ENCODE assay signal across 8 cellular contexts in genomic region chr11:57762235-57762866, GRCh38. TPM values are rescaled to one million over a fixed set of nuclear protein-coding genes. Genes with fewer than 3 reads are reported as not detected.
DNase-seq lines count a peak whose midpoint lies in the region; ATAC-seq, FAIRE-seq and TF ChIP-seq lines count a peak whose summit lies in the region.

No MANE protein-coding gene starts in this region.

- H4K20me1 ChIP-seq in endothelial cell of umbilical vein (replicated peaks; ENCODE audit: control insufficient read depth, extremely low read depth, insufficient read depth, low read length) = peaks cover 9% of the 10 kb centered on the region

- peak overlapping the region; percentile 95 for H3K4me3 Mint-ChIP-seq in neural crest cell

- peak overlapping the region; percentile 67 for H3K27ac Mint-ChIP-seq in neural crest cell (ENCODE audit: unreplicated experiment)

- dilution Hi-C loops in endothelial cell of umbilical vein (cut with MboI; ENCODE audit: extremely low pct_ligation_motif_present, low sequenced_read_pairs) = no loop called here

- intact Hi-C loops in endothelial cell of umbilical vein (cut with micrococcal nuclease) = loop anchor here (2.0 to 5.0 kb wide), 2 partner anchors 22 to 240 kb away; partner anchors contain the start of gene SELENOH

- H2AFZ ChIP-seq in endothelial cell of umbilical vein (ENCODE audit: low read depth, low read length) = no peak overlapping the region

- BruUV-seq in endothelial cell of umbilical vein (replicated peaks; lab: Mats Ljungman, UMichigan) = TSS peak; percentile 63

- no peaks in the 10 kb centered on the region for H3K9me1 ChIP-seq in endothelial cell of umbilical vein (replicated peaks; ENCODE audit: control insufficient read depth, extremely low read depth, insufficient read depth, low read length)

- H3K9ac ChIP-seq in endothelial cell of umbilical vein (replicated peaks; ENCODE audit: extremely low read depth, insufficient read depth, low read length) = peak overlapping the region; percentile 96

- FAIRE-seq in endothelial cell of umbilical vein (lab: Jason Lieb, UNC) = peak; percentile 15

- peaks cover 40% of the 10 kb centered on the region for H3K4me1 Mint-ChIP-seq in neural crest cell

- no peaks in the 10 kb centered on the region for H3K9me3 Mint-ChIP-seq in neural crest cell

- H3K27me3 Mint-ChIP-seq in neural crest cell (ENCODE audit: low read depth) = no peaks in the 10 kb centered on the region

- H3K4me1 ChIP-seq in endothelial cell of umbilical vein (ENCODE audit: control insufficient read depth, extremely low read depth, insufficient read depth, low read length) = peaks cover 26% of the 10 kb centered on the region

- no peaks in the 10 kb centered on the region for H3K36me3 ChIP-seq in endothelial cell of umbilical vein (ENCODE audit: control insufficient read depth in 2 of 2, extremely low read depth in 1 of 2, insufficient read depth in 2 of 2, low read length in 2 of 2)

- peak overlapping the region; percentile 68 to 98 (median 83) for H3K4me3 ChIP-seq in endothelial cell of umbilical vein (replicated peaks in 1 of 3; ENCODE audit: insufficient read depth in 1 of 3, low read depth in 1 of 3, low read length in 3 of 3)

- TF ChIP-seq CTCF in C4-2B (conservative IDR thresholded peaks at IDR 0.05) = no peak
- no peak for TF ChIP-seq CTCF in endothelial cell of umbilical vein (IDR thresholded peaks at IDR 0.05; ENCODE audit: extremely low read depth in 1 of 2, insufficient read depth in 1 of 2, low read depth in 1 of 2, low read length in 2 of 2)
- no peak for TF ChIP-seq CTCF in neural crest cell (conservative IDR thresholded peaks at IDR 0.05)

- CTCF ChIA-PET in endothelial cell of umbilical vein (lab: Charles Lee) = interaction anchor here (0.8 to 13.5 kb wide), 7 partner anchors 9 to 524 kb away, joined by 3 to 375 read pairs (median 9); partner anchors contain the start of gene BTBD18

- no peak for ATAC-seq in GM18909 (IDR thresholded peaks at IDR 0.05; ENCODE audit: poor library complexity, unreplicated experiment)

- H3K79me2 ChIP-seq in endothelial cell of umbilical vein (ENCODE audit: control insufficient read depth, insufficient read depth, low read length) = peaks cover 57% of the 10 kb centered on the region

- DNase-seq in NCI-H69 (lab: John Stamatoyannopoulos, UW) = peak; percentile 69
- DNase-seq in endothelial cell of umbilical vein (ENCODE audit: low read depth, low spot score) = no peak
- DNase-seq in neural crest cell (ENCODE audit: low read depth, low spot score) = no peak
- no peak for DNase-seq in GM19240 (ENCODE audit: insufficient read length, low spot score)
- DNase-seq in NCI-H2081 treated with DMSO at 0.1 percent for 48 hours (lab: John Stamatoyannopoulos, UW) = no peak
- no peak for DNase-seq in germinal center (ENCODE audit: low spot score)

- H3K4me2 ChIP-seq in endothelial cell of umbilical vein (ENCODE audit: insufficient read depth, low read length) = peak overlapping the region; percentile 100

- POLR2A ChIA-PET in endothelial cell of umbilical vein (lab: Charles Lee) = interaction anchor here (0.6 to 5.7 kb wide), 6 partner anchors 10 to 71 kb away, joined by 3 to 39 read pairs (median 7); no protein-coding TSS in a partner anchor

- H3K27ac ChIP-seq in C4-2B = peak overlapping the region; percentile 54; the same call in 1 of the 2 replicates
- peak overlapping the region; percentile 89 for H3K27ac ChIP-seq in endothelial cell of umbilical vein (ENCODE audit: insufficient read depth, low read depth, low read length)

- H3K9me3 ChIP-seq in endothelial cell of umbilical vein (replicated peaks; ENCODE audit: control insufficient read depth, insufficient read depth, low read length) = no peaks in the 10 kb centered on the region

- H3K36me3 Mint-ChIP-seq in neural crest cell (ENCODE audit: low read depth) = peaks cover 7% of the 10 kb centered on the region

- H3K27me3 ChIP-seq in endothelial cell of umbilical vein (ENCODE audit: control insufficient read depth in 2 of 2, insufficient read depth in 2 of 2, low read length in 2 of 2) = no peaks in the 10 kb centered on the region

- no peak for TF ChIP-seq POLR2A in endothelial cell of umbilical vein (IDR thresholded peaks at IDR 0.05; ENCODE audit: low read depth, low read length)

TF ChIP-seq in endothelial cell of umbilical vein, 7 proteins besides CTCF, POLR2A, EP300 and RAD21:
- TF ChIP-seq EZH2 (IDR thresholded peaks at IDR 0.05; ENCODE audit: borderline replicate concordance, low read depth, low read length, severe bottlenecking) (no peak), MAX (IDR thresholded peaks at IDR 0.05; ENCODE audit: insufficient read depth, insufficient read length) (no peak), FOS (IDR thresholded peaks at IDR 0.05; ENCODE audit: borderline replicate concordance, insufficient read depth, low read length) (no peak), JUN (IDR thresholded peaks at IDR 0.05; ENCODE audit: borderline replicate concordance, insufficient read depth, insufficient read length, low read depth) (no peak), GATA2 (IDR thresholded peaks at IDR 0.05; ENCODE audit: insufficient read depth, insufficient read length, low read depth, low read length) (no peak), POLR2AphosphoS5 (IDR thresholded peaks at IDR 0.05; ENCODE audit: insufficient read depth, low read depth, low read length) (no peak), MYC (IDR thresholded peaks at IDR 0.05; ENCODE audit: low read depth, low read length) (no peak)

RNA-seq across cellular contexts. Expression of gene CTNND1, which starts 0.7 kb away (rescaled TPM):
- total RNA-seq in endothelial cell of umbilical vein (268 and 285 TPM in 2 replicates), neural crest cell (144 TPM in 2 replicates)
- polyA plus RNA-seq in endothelial cell of umbilical vein = 132 and 152 TPM in 2 replicates
- 127 TPM in 2 replicates for polyA plus RNA-seq in endothelial cell of umbilical vein (2011; cell fraction: cytosol; rRNA removed)
- polyA plus RNA-seq in endothelial cell of umbilical vein (2011; cell fraction: nucleus; rRNA removed) = 222 and 251 TPM in 2 replicates
- 181 and 184 TPM in 2 replicates for polyA plus RNA-seq in endothelial cell of umbilical vein (2012)
- polyA minus RNA-seq in endothelial cell of umbilical vein = 814 and 870 TPM in 2 replicates
- polyA minus RNA-seq in endothelial cell of umbilical vein (2011; cell fraction: cytosol; rRNA and poly(A)+ RNA removed) = 56.8 TPM
- polyA minus RNA-seq in endothelial cell of umbilical vein (2011; cell fraction: nucleus; rRNA and poly(A)+ RNA removed) = 301 and 360 TPM in 2 replicates

RNA-seq across cellular contexts. Expression of gene BTBD18, which starts 10.7 kb away (rescaled TPM):
- total RNA-seq in endothelial cell of umbilical vein = not detected in 2 replicates
- polyA plus RNA-seq in endothelial cell of umbilical vein = not detected in 2 replicates
- not detected in 2 replicates for polyA plus RNA-seq in endothelial cell of umbilical vein (2011; cell fraction: cytosol; rRNA removed)
- polyA plus RNA-seq in endothelial cell of umbilical vein (2011; cell fraction: nucleus; rRNA removed) = not detected in 2 replicates
- polyA plus RNA-seq in endothelial cell of umbilical vein (2012) = 0.07 TPM in 1 of 2 replicates, not detected in the other
- not detected in 2 replicates for polyA minus RNA-seq in endothelial cell of umbilical vein
- polyA minus RNA-seq in endothelial cell of umbilical vein (2011; cell fraction: cytosol; rRNA and poly(A)+ RNA removed) = not detected
- not detected in 2 replicates for polyA minus RNA-seq in endothelial cell of umbilical vein (2011; cell fraction: nucleus; rRNA and poly(A)+ RNA removed)
- not detected in 2 replicates for total RNA-seq in neural crest cell

RNA-seq across cellular contexts. Expression of gene SELENOH, which starts 21.1 kb away (rescaled TPM):
- 161 and 167 TPM in 2 replicates for total RNA-seq in endothelial cell of umbilical vein
- polyA plus RNA-seq in endothelial cell of umbilical vein = 218 and 247 TPM in 2 replicates
- polyA plus RNA-seq in endothelial cell of umbilical vein (2011; cell fraction: cytosol; rRNA removed) = 118 and 162 TPM in 2 replicates
- polyA plus RNA-seq in endothelial cell of umbilical vein (2011; cell fraction: nucleus; rRNA removed) = 66.1 and 97.0 TPM in 2 replicates
- 120 and 149 TPM in 2 replicates for polyA plus RNA-seq in endothelial cell of umbilical vein (2012)
- polyA minus RNA-seq in endothelial cell of umbilical vein = 21.4 and 25.1 TPM in 2 replicates
- 41.6 TPM for polyA minus RNA-seq in endothelial cell of umbilical vein (2011; cell fraction: cytosol; rRNA and poly(A)+ RNA removed)
- polyA minus RNA-seq in endothelial cell of umbilical vein (2011; cell fraction: nucleus; rRNA and poly(A)+ RNA removed) = 26.5 and 33.3 TPM in 2 replicates
- 208 and 212 TPM in 2 replicates for total RNA-seq in neural crest cell

RNA-seq across cellular contexts. Expression of gene TMX2, which starts 50.0 kb away (rescaled TPM):
- 66.3 and 67.7 TPM in 2 replicates for total RNA-seq in endothelial cell of umbilical vein
- polyA plus RNA-seq in endothelial cell of umbilical vein = 52.7 and 55.9 TPM in 2 replicates
- polyA plus RNA-seq in endothelial cell of umbilical vein (2011; cell fraction: cytosol; rRNA removed) = 56.8 and 63.8 TPM in 2 replicates
- 78.1 and 79.1 TPM in 2 replicates for polyA plus RNA-seq in endothelial cell of umbilical vein (2011; cell fraction: nucleus; rRNA removed)
- polyA plus RNA-seq in endothelial cell of umbilical vein (2012) = 69.7 and 95.0 TPM in 2 replicates
- polyA minus RNA-seq in endothelial cell of umbilical vein = 112 TPM in 2 replicates
- 87.5 TPM for polyA minus RNA-seq in endothelial cell of umbilical vein (2011; cell fraction: cytosol; rRNA and poly(A)+ RNA removed)
- 61.1 and 67.4 TPM in 2 replicates for polyA minus RNA-seq in endothelial cell of umbilical vein (2011; cell fraction: nucleus; rRNA and poly(A)+ RNA removed)
- total RNA-seq in neural crest cell = 78.3 TPM in 2 replicates

RNA-seq across cellular contexts. Expression of gene MED19, which starts 50.3 kb away (rescaled TPM):
- total RNA-seq in endothelial cell of umbilical vein (25.1 TPM in 2 replicates), neural crest cell (24.1 and 24.7 TPM in 2 replicates)
- 48.0 and 80.3 TPM in 2 replicates for polyA plus RNA-seq in endothelial cell of umbilical vein
- polyA plus RNA-seq in endothelial cell of umbilical vein (2011; cell fraction: cytosol; rRNA removed) = 31.8 and 39.5 TPM in 2 replicates
- polyA plus RNA-seq in endothelial cell of umbilical vein (2011; cell fraction: nucleus; rRNA removed) = 26.4 and 31.3 TPM in 2 replicates
- 29.3 and 31.3 TPM in 2 replicates for polyA plus RNA-seq in endothelial cell of umbilical vein (2012)
- 12.7 and 14.7 TPM in 2 replicates for polyA minus RNA-seq in endothelial cell of umbilical vein
- polyA minus RNA-seq in endothelial cell of umbilical vein (2011; cell fraction: cytosol; rRNA and poly(A)+ RNA removed) = 12.0 TPM
- polyA minus RNA-seq in endothelial cell of umbilical vein (2011; cell fraction: nucleus; rRNA and poly(A)+ RNA removed) = 11.3 and 14.3 TPM in 2 replicates
